27 cellular contexts compared by ENCODE assay signal in genomic region chr17:2875608-2876007, GRCh38.
DNase-seq lines count a peak whose midpoint lies in the region; ATAC-seq, FAIRE-seq and TF ChIP-seq lines count a peak whose summit lies in the region.
"Had no signal": no experiment of that assay in that cellular context is flagged by ENCODE, and none has a peak within 500 bp of the region (broad histone marks: within the 10 kb centered on the region; RNA-seq: fewer than 3 reads in every experiment).

No MANE protein-coding gene starts in this region.

- peak overlapping the region; percentile 100 for H2BK12ac ChIP-seq in H1 (ENCODE audit: low read depth, low read length)

- no peaks in the 10 kb centered on the region; a peak in 2 of 8 replicates for H3K36me3 ChIP-seq in H1 (ENCODE audit: control insufficient read depth in 2 of 4, insufficient read depth in 4 of 4, low read length in 3 of 4)
- no peaks in the 10 kb centered on the region for H3K36me3 ChIP-seq in SK-N-SH (replicated peaks in 1 of 2; ENCODE audit: control insufficient read depth in 1 of 2, insufficient read depth in 2 of 2, low read length in 1 of 2)
- H3K36me3 ChIP-seq: MG63 had no signal

- no peaks in the 10 kb centered on the region for H3F3A ChIP-seq in SK-N-SH (replicated peaks; ENCODE audit: insufficient read depth)

- H3K27me3 Mint-ChIP-seq in natural killer cell (ENCODE audit: low read depth in 2 of 2) (no peaks in the 10 kb centered on the region), neural crest cell (ENCODE audit: low read depth) (peaks cover 31% of the 10 kb centered on the region)
- H3K27me3 Mint-ChIP-seq in natural killer cell treated with Interleukin-12 subunit alpha and Interleukin-12 subunit beta and Interleukin-15 and Interleukin-18, amount 100 ng/mL, for 72 hours: no peaks in the 10 kb centered on the region
- H3K27me3 Mint-ChIP-seq: B cell had no signal

- H3K27me3 ChIP-seq in H1 (replicated peaks in 1 of 4; ENCODE audit: control insufficient read depth in 3 of 4, extremely low read depth in 1 of 4, insufficient read depth in 3 of 4, low read length in 3 of 4) (no peaks in the 10 kb centered on the region), right cardiac atrium (ENCODE audit: control insufficient read depth, insufficient read depth) (no peaks in the 10 kb centered on the region), SK-N-SH (ENCODE audit: insufficient read depth) (no peaks in the 10 kb centered on the region)
- H3K27me3 ChIP-seq: MG63 had no signal

- H3K27ac Mint-ChIP-seq in natural killer cell: peak overlapping the region; percentile 43 to 72
- H3K27ac Mint-ChIP-seq in natural killer cell treated with Interleukin-12 subunit alpha and Interleukin-12 subunit beta and Interleukin-15 and Interleukin-18, amount 100 ng/mL, for 72 hours: peak overlapping the region in 1 of 2 donors; percentile 13
- H3K27ac Mint-ChIP-seq in neural crest cell (ENCODE audit: unreplicated experiment): peak overlapping the region; percentile 69
- H3K27ac Mint-ChIP-seq: B cell had no signal

- TF ChIP-seq RAD21 in H1 (IDR thresholded peaks at IDR 0.05 in 1 of 2, conservative IDR thresholded peaks at IDR 0.05 in 1 of 2; ENCODE audit: low read depth in 2 of 2, low read length in 2 of 2) (no peak), SK-N-SH (IDR thresholded peaks at IDR 0.05; ENCODE audit: low read length) (no peak)

- FAIRE-seq in H1 (lab: Jason Lieb, UNC): no peak
- FAIRE-seq: GM12892, GM19239, H54, HTR-8/SVneo had no signal

- H3K79me2 ChIP-seq in H1 (ENCODE audit: control insufficient read depth in 1 of 2, insufficient read depth in 2 of 2, low read length in 2 of 2) (peaks cover 3 to 51% of the 10 kb centered on the region in 2 experiments; a peak in 2 of 4 replicates), SK-N-SH (ENCODE audit: insufficient read depth) (peaks cover 84% of the 10 kb centered on the region)

- peak overlapping the region; percentile 100 for H2BK5ac ChIP-seq in H1 (ENCODE audit: low read depth, low read length)

- peak overlapping the region; percentile 96 for H3K4ac ChIP-seq in H1 (replicated peaks; ENCODE audit: insufficient read length, low read depth, low read length)

- H3K4me3 Mint-ChIP-seq in natural killer cell: no peak overlapping the region
- H3K4me3 Mint-ChIP-seq in natural killer cell treated with Interleukin-12 subunit alpha and Interleukin-12 subunit beta and Interleukin-15 and Interleukin-18, amount 100 ng/mL, for 72 hours: no peak overlapping the region
- no peak overlapping the region for H3K4me3 Mint-ChIP-seq in neural crest cell
- H3K4me3 Mint-ChIP-seq: B cell had no signal

- TF ChIP-seq POLR2A in H1 (IDR thresholded peaks at IDR 0.05; ENCODE audit: control extremely low read depth in 1 of 2, low read depth in 2 of 2, low read length in 2 of 2): no peak

- peak overlapping the region; percentile 91 for H2BK120ac ChIP-seq in H1 (replicated peaks; ENCODE audit: low read depth, low read length)

- peak overlapping the region; percentile 96 for H2AK5ac ChIP-seq in H1 (ENCODE audit: low read depth, low read length)

- H4K20me1 ChIP-seq in H1 (replicated peaks in 1 of 2; ENCODE audit: control insufficient read depth in 1 of 2, insufficient read depth in 2 of 2, low read length in 2 of 2): peaks cover 0 to 2% of the 10 kb centered on the region in 2 experiments
- H4K20me1 ChIP-seq in SK-N-SH (ENCODE audit: insufficient read depth): peaks cover 17% of the 10 kb centered on the region; the same call in 1 of the 2 replicates

- H3K9ac ChIP-seq in H1 (replicated peaks in 1 of 4; ENCODE audit: extremely low read depth in 1 of 4, low read depth in 3 of 4, low read length in 3 of 4) (no peak overlapping the region), SK-N-SH (no peak overlapping the region)

- CTCF ChIA-PET in H1 (lab: Charles Lee; ENCODE audit: partially characterized antibody): interaction anchor here (1.0 to 2.6 kb wide), 3 partner anchors 25 to 55 kb away, joined by 3 to 13 read pairs (median 4); no protein-coding TSS in a partner anchor
- CTCF ChIA-PET in SK-N-SH (lab: Yijun Ruan, JAX): interaction anchor here (0.7 to 1.6 kb wide), 2 partner anchors 19 to 21 kb away, joined by 3 read pairs; no protein-coding TSS in a partner anchor

- intact Hi-C loops in natural killer cell (cut with micrococcal nuclease) (no loop called here), right cardiac atrium (cut with DNase I) (no loop called here)

- WGBS in H1 (ENCODE audit: extremely low coverage in 1 of 2, insufficient coverage in 1 of 2, insufficient read length in 1 of 2, insufficient replicate concordance in 2 of 2, low coverage in 1 of 2, low lambda C conversion rate in 2 of 2, missing lambda C conversion rate in 1 of 2), 2 experiments: 90% methylated on average over 10 of the region's 13 CpGs; no CpG with 5 or more reads in 1 of the 2 experiments
- 87% methylated on average over 13 of the region's 13 CpGs for WGBS in right cardiac atrium
- 97% methylated on average over 13 of the region's 13 CpGs for WGBS in SK-N-SH (ENCODE audit: low lambda C conversion rate)

- H4K91ac ChIP-seq in H1 (replicated peaks; ENCODE audit: insufficient read length, low read length): peak overlapping the region; percentile 96

- H3K23me2 ChIP-seq in H1 (ENCODE audit: low read depth, low read length): 0 out of 2 replicates have a peak, but pooled peaks cover 1% of the 10 kb centered on the region

- H3K9me3 Mint-ChIP-seq in natural killer cell (no peaks in the 10 kb centered on the region), neural crest cell (no peaks in the 10 kb centered on the region)
- no peaks in the 10 kb centered on the region for H3K9me3 Mint-ChIP-seq in natural killer cell treated with Interleukin-12 subunit alpha and Interleukin-12 subunit beta and Interleukin-15 and Interleukin-18, amount 100 ng/mL, for 72 hours
- H3K9me3 Mint-ChIP-seq: CD8-positive, alpha-beta memory T cell had no signal

- peak overlapping the region; percentile 95 for H3K18ac ChIP-seq in H1 (ENCODE audit: extremely low read depth, low read length)

- DNase-seq in natural killer cell: no peak
- DNase-seq in natural killer cell treated with Interleukin-12 subunit alpha and Interleukin-12 subunit beta and Interleukin-15 and Interleukin-18, amount 100 ng/mL, for 72 hours (ENCODE audit: low spot score): no peak
- DNase-seq in H1 (ENCODE audit: low read depth in 1 of 2, low spot score in 2 of 2): no peak
- no peak for DNase-seq in neural crest cell (ENCODE audit: low read depth, low spot score)
- DNase-seq in right cardiac atrium: no peak
- no peak for DNase-seq in NCI-H146 (lab: John Stamatoyannopoulos, UW)
- no peak for DNase-seq in SK-N-SH
- DNase-seq in cerebellar nuclear complex (lab: John Stamatoyannopoulos, UW): no peak
- DNase-seq: Calu3; CD8-positive, alpha-beta memory T cell; DND-41; IMR-90; KG1; MG63; NCI-H1105 treated with DMSO at 0.1 percent for 48 hours; NCI-H2029 treated with DMSO at 0.1 percent for 48 hours; NCI-H2227 treated with DMSO at 0.1 percent for 48 hours; NCI-H526 treated with DMSO at 0.1 percent for 48 hours; RPMI8226; SHP77 had no signal

- H3K9me3 ChIP-seq in H1 (ENCODE audit: insufficient read depth in 2 of 2, low read depth in 1 of 2, low read length in 1 of 2) (no peaks in the 10 kb centered on the region), right cardiac atrium (ENCODE audit: control insufficient read depth, low read length) (no peaks in the 10 kb centered on the region), SK-N-SH (no peaks in the 10 kb centered on the region)
- H3K9me3 ChIP-seq: MG63 had no signal

- H2AFZ ChIP-seq in H1 (ENCODE audit: low read length) (no peak overlapping the region), SK-N-SH (ENCODE audit: low read depth) (no peak overlapping the region)

- peak overlapping the region; percentile 67 for H4K5ac ChIP-seq in H1 (ENCODE audit: insufficient read length, low read depth, low read length)

- H3K9me2 ChIP-seq in SK-N-SH: no peaks in the 10 kb centered on the region

- H2BK20ac ChIP-seq in H1 (ENCODE audit: low read length): peak overlapping the region; percentile 98; the same call in 1 of the 2 replicates

- H3K14ac ChIP-seq in H1 (ENCODE audit: insufficient read length): peak overlapping the region; percentile 8

- ATAC-seq in natural killer cell (no peak), right cardiac atrium (no peak)
- no peak for ATAC-seq in natural killer cell treated with Interleukin-12 subunit alpha and Interleukin-12 subunit beta and Interleukin-15 and Interleukin-18, amount 100 ng/mL, for 72 hours

- H3K36me3 Mint-ChIP-seq in natural killer cell: no peaks in the 10 kb centered on the region
- no peaks in the 10 kb centered on the region for H3K36me3 Mint-ChIP-seq in natural killer cell treated with Interleukin-12 subunit alpha and Interleukin-12 subunit beta and Interleukin-15 and Interleukin-18, amount 100 ng/mL, for 72 hours
- no peaks in the 10 kb centered on the region for H3K36me3 Mint-ChIP-seq in neural crest cell (ENCODE audit: low read depth)

- no peak overlapping the region for H3K23ac ChIP-seq in H1 (ENCODE audit: insufficient read length)

- H2BK15ac ChIP-seq in H1 (ENCODE audit: low read length): peak overlapping the region; percentile 12

- peak overlapping the region in 1 of 2 experiments; percentile 61; a peak in 1 of 4 replicates for H3K4me2 ChIP-seq in H1 (ENCODE audit: insufficient read depth in 1 of 2, low read depth in 2 of 2, low read length in 2 of 2)
- no peak overlapping the region for H3K4me2 ChIP-seq in SK-N-SH

- H4K8ac ChIP-seq in H1 (ENCODE audit: extremely low read depth, insufficient read depth, low read length): no peak overlapping the region; the same call in none of the 2 replicates

- H3K56ac ChIP-seq in H1 (replicated peaks; ENCODE audit: insufficient read length, low read depth, low read length): no peak overlapping the region

- H3K4me3 ChIP-seq in H1 (ENCODE audit: extremely low read depth in 1 of 4, insufficient read depth in 2 of 4, low read depth in 3 of 4, low read length in 4 of 4) (no peak overlapping the region), right cardiac atrium (ENCODE audit: low read length) (no peak overlapping the region), SK-N-SH (ENCODE audit: low read depth in 2 of 2, low read length in 1 of 2) (no peak overlapping the region)
- H3K4me3 ChIP-seq: MG63 had no signal

- no peak for TF ChIP-seq EP300 in H1 (IDR thresholded peaks at IDR 0.05; ENCODE audit: borderline replicate concordance in 1 of 2, low read depth in 2 of 2, low read length in 2 of 2)
- TF ChIP-seq EP300 in SK-N-SH (IDR thresholded peaks at IDR 0.05; ENCODE audit: borderline replicate concordance in 1 of 2, low read depth in 1 of 2, low read length in 1 of 2): no peak

- peaks cover 15 to 36% (median 28%) of the 10 kb centered on the region in 4 experiments for H3K4me1 ChIP-seq in H1 (replicated peaks in 1 of 4; ENCODE audit: control insufficient read depth in 3 of 4, insufficient read depth in 4 of 4, low read length in 3 of 4)
- no peaks in the 10 kb centered on the region for H3K4me1 ChIP-seq in right cardiac atrium (ENCODE audit: control insufficient read depth, insufficient read depth, low read length)
- H3K4me1 ChIP-seq in SK-N-SH (ENCODE audit: control insufficient read depth in 1 of 2, insufficient read depth in 2 of 2, low read depth in 1 of 2, low read length in 1 of 2): peaks cover 0 to 2% of the 10 kb centered on the region in 2 experiments; a peak in 1 of 4 replicates

- POLR2A ChIA-PET in H1 (lab: Charles Lee; ENCODE audit: partially characterized antibody): interaction anchor here (0.7 to 3.5 kb wide), 6 partner anchors 10 to 56 kb away, joined by 3 to 17 read pairs (median 4); no protein-coding TSS in a partner anchor
- POLR2A ChIA-PET in SK-N-SH (lab: Yijun Ruan, JAX): no interaction called here

- peaks cover 30% of the 10 kb centered on the region for H3K79me1 ChIP-seq in H1 (ENCODE audit: low read depth, low read length)

- H3K27ac ChIP-seq in H1 (ENCODE audit: low read depth, low read length) (no peak overlapping the region; the same call in 1 of the 2 replicates), right cardiac atrium (ENCODE audit: low read length) (no peak overlapping the region), SK-N-SH (ENCODE audit: low read depth in 2 of 2, low read length in 1 of 2) (no peak overlapping the region)
- H3K27ac ChIP-seq: 22Rv1, C4-2B had no signal

- H3K4me1 Mint-ChIP-seq in natural killer cell (peaks cover 66 to 80% of the 10 kb centered on the region in 2 donors), neural crest cell (peaks cover 17% of the 10 kb centered on the region)
- H3K4me1 Mint-ChIP-seq in natural killer cell treated with Interleukin-12 subunit alpha and Interleukin-12 subunit beta and Interleukin-15 and Interleukin-18, amount 100 ng/mL, for 72 hours (ENCODE audit: low read depth in 2 of 2): peaks cover 28 to 50% of the 10 kb centered on the region in 2 donors

- TF ChIP-seq CTCF in natural killer cell (IDR thresholded peaks at IDR 0.05): no peak
- TF ChIP-seq CTCF in H1 (IDR thresholded peaks at IDR 0.05; ENCODE audit: control extremely low read depth in 1 of 3, insufficient read depth in 1 of 3, low read depth in 1 of 3, low read length in 3 of 3): no peak
- TF ChIP-seq CTCF in neural crest cell (conservative IDR thresholded peaks at IDR 0.05): no peak
- no peak for TF ChIP-seq CTCF in SK-N-SH (IDR thresholded peaks at IDR 0.05)
